Comparison of ENCODE assay signal across 8 cellular contexts in genomic region chr7:50448823-50449222, GRCh38. TPM values are rescaled to one million over a fixed set of nuclear protein-coding genes. Genes with fewer than 3 reads are reported as not detected.
DNase-seq lines count a peak whose midpoint lies in the region; ATAC-seq, FAIRE-seq and TF ChIP-seq lines count a peak whose summit lies in the region.

No MANE protein-coding gene starts in this region.

- H3K36me3 Mint-ChIP-seq in activated CD8-positive, alpha-beta memory T cell treated with anti-CD3 and anti-CD28 coated beads, Interleukin-2, amount 10 ng/mL, durations not matched to agents 7 days and 5 days = peaks cover 35% of the 10 kb centered on the region
- H3K36me3 Mint-ChIP-seq in T-helper 2 cell treated with Interferon-gamma antibody and Interleukin-4, amounts not matched to agents 5 μg/mL and 100 μg/mL, for 36 hours (ENCODE audit: low read depth) = peaks cover 32% of the 10 kb centered on the region
- peaks cover 44% of the 10 kb centered on the region for H3K36me3 Mint-ChIP-seq in stimulated activated effector memory CD8-positive, alpha-beta T cell treated with anti-CD3 and anti-CD28 coated beads, Interleukin-12 subunit alpha, Interleukin-12 subunit beta, amount 100 ng/mL, for 72 hours

- H3K27ac Mint-ChIP-seq in activated CD8-positive, alpha-beta memory T cell treated with anti-CD3 and anti-CD28 coated beads, Interleukin-2, amount 10 ng/mL, durations not matched to agents 7 days and 5 days = peak overlapping the region; percentile 95
- peak overlapping the region; percentile 76 for H3K27ac Mint-ChIP-seq in T-helper 2 cell treated with Interferon-gamma antibody and Interleukin-4, amounts not matched to agents 5 μg/mL and 100 μg/mL, for 36 hours
- H3K27ac Mint-ChIP-seq in stimulated activated effector memory CD8-positive, alpha-beta T cell treated with anti-CD3 and anti-CD28 coated beads, Interleukin-12 subunit alpha, Interleukin-12 subunit beta, amount 100 ng/mL, for 72 hours = peak overlapping the region; percentile 1

- DNase-seq in activated CD8-positive, alpha-beta memory T cell treated with anti-CD3 and anti-CD28 coated beads, Interleukin-2, amount 10 ng/mL, durations not matched to agents 7 days and 5 days = no peak
- no peak for DNase-seq in activated CD8-positive, alpha-beta memory T cell treated with anti-CD3 and anti-CD28 coated beads for 24 hours
- DNase-seq in T-helper 2 cell treated with Interferon-gamma antibody and Interleukin-4, amounts not matched to agents 5 μg/mL and 100 μg/mL, for 36 hours (ENCODE audit: low spot score) = no peak
- DNase-seq in stimulated activated effector memory CD8-positive, alpha-beta T cell treated with anti-CD3 and anti-CD28 coated beads, Interleukin-12 subunit alpha, Interleukin-12 subunit beta, amount 100 ng/mL, for 72 hours (ENCODE audit: low spot score in 2 of 2) = no peak
- no peak for DNase-seq in HEK293T (ENCODE audit: extremely low spot score)
- DNase-seq in GM19239 (ENCODE audit: insufficient read length, low spot score) = no peak
- DNase-seq in C1 segment of cervical spinal cord (lab: John Stamatoyannopoulos, UW) = no peak

- no peak for FAIRE-seq in GM19239 (lab: Jason Lieb, UNC)

- peak overlapping the region; percentile 93 for H3K4me3 Mint-ChIP-seq in activated CD8-positive, alpha-beta memory T cell treated with anti-CD3 and anti-CD28 coated beads, Interleukin-2, amount 10 ng/mL, durations not matched to agents 7 days and 5 days
- peak overlapping the region; percentile 77 for H3K4me3 Mint-ChIP-seq in T-helper 2 cell treated with Interferon-gamma antibody and Interleukin-4, amounts not matched to agents 5 μg/mL and 100 μg/mL, for 36 hours
- peak overlapping the region; percentile 91 for H3K4me3 Mint-ChIP-seq in stimulated activated effector memory CD8-positive, alpha-beta T cell treated with anti-CD3 and anti-CD28 coated beads, Interleukin-12 subunit alpha, Interleukin-12 subunit beta, amount 100 ng/mL, for 72 hours

- POLR2A ChIA-PET in HEK293T (lab: Yijun Ruan, JAX) = no interaction called here

- H3K4me1 Mint-ChIP-seq in activated CD8-positive, alpha-beta memory T cell treated with anti-CD3 and anti-CD28 coated beads, Interleukin-2, amount 10 ng/mL, durations not matched to agents 7 days and 5 days = peaks cover 53% of the 10 kb centered on the region
- peaks cover 45% of the 10 kb centered on the region for H3K4me1 Mint-ChIP-seq in T-helper 2 cell treated with Interferon-gamma antibody and Interleukin-4, amounts not matched to agents 5 μg/mL and 100 μg/mL, for 36 hours (ENCODE audit: low read depth)
- peaks cover 41% of the 10 kb centered on the region for H3K4me1 Mint-ChIP-seq in stimulated activated effector memory CD8-positive, alpha-beta T cell treated with anti-CD3 and anti-CD28 coated beads, Interleukin-12 subunit alpha, Interleukin-12 subunit beta, amount 100 ng/mL, for 72 hours

- no peak for ATAC-seq in activated CD8-positive, alpha-beta memory T cell treated with anti-CD3 and anti-CD28 coated beads, Interleukin-2, amount 10 ng/mL, durations not matched to agents 7 days and 5 days
- ATAC-seq in HG02885 (IDR thresholded peaks at IDR 0.05; ENCODE audit: poor library complexity, unreplicated experiment) = peak; percentile 19
- ATAC-seq in stimulated activated effector memory CD8-positive, alpha-beta T cell treated with anti-CD3 and anti-CD28 coated beads, Interleukin-12 subunit alpha, Interleukin-12 subunit beta, amount 100 ng/mL, for 72 hours = peak; percentile 66

- H3K27me3 Mint-ChIP-seq in activated CD8-positive, alpha-beta memory T cell treated with anti-CD3 and anti-CD28 coated beads, Interleukin-2, amount 10 ng/mL, durations not matched to agents 7 days and 5 days = no peaks in the 10 kb centered on the region
- H3K27me3 Mint-ChIP-seq in T-helper 2 cell treated with Interferon-gamma antibody and Interleukin-4, amounts not matched to agents 5 μg/mL and 100 μg/mL, for 36 hours (ENCODE audit: low read depth) = peaks cover 8% of the 10 kb centered on the region

- no peaks in the 10 kb centered on the region for H3K9me3 Mint-ChIP-seq in activated CD8-positive, alpha-beta memory T cell treated with anti-CD3 and anti-CD28 coated beads, Interleukin-2, amount 10 ng/mL, durations not matched to agents 7 days and 5 days (ENCODE audit: low read depth)
- H3K9me3 Mint-ChIP-seq in T-helper 2 cell treated with Interferon-gamma antibody and Interleukin-4, amounts not matched to agents 5 μg/mL and 100 μg/mL, for 36 hours = no peaks in the 10 kb centered on the region
- no peaks in the 10 kb centered on the region for H3K9me3 Mint-ChIP-seq in stimulated activated effector memory CD8-positive, alpha-beta T cell treated with anti-CD3 and anti-CD28 coated beads, Interleukin-12 subunit alpha, Interleukin-12 subunit beta, amount 100 ng/mL, for 72 hours

- CTCF ChIA-PET in activated CD8-positive, alpha-beta memory T cell treated with anti-CD3 and anti-CD28 coated beads, Interleukin-2, amount 10 ng/mL, durations not matched to agents 7 days and 5 days (lab: Charles Lee) = interaction anchor here (1.0 to 2.2 kb wide), 8 partner anchors 19 to 356 kb away, joined by 3 to 7 read pairs (median 4); no protein-coding TSS in a partner anchor
- CTCF ChIA-PET in HEK293T (lab: Yijun Ruan, JAX) = no interaction called here

TF ChIP-seq in HEK293T, 16 proteins besides CTCF, POLR2A, EP300 and RAD21:
- TF ChIP-seq BHLHE40 (IDR thresholded peaks at IDR 0.05; ENCODE audit: borderline replicate concordance) (no peak), FOXM1 (IDR thresholded peaks at IDR 0.05; ENCODE audit: borderline replicate concordance) (no peak), ELF4 (IDR thresholded peaks at IDR 0.05) (no peak), FOXA1 (IDR thresholded peaks at IDR 0.05) (no peak), L3MBTL2 (conservative IDR thresholded peaks at IDR 0.05) (no peak), FOXK2 (IDR thresholded peaks at IDR 0.05) (no peak), NFRKB (IDR thresholded peaks at IDR 0.05) (no peak), CTBP1 (IDR thresholded peaks at IDR 0.05; ENCODE audit: borderline replicate concordance) (no peak), SP1 (IDR thresholded peaks at IDR 0.05) (no peak), TARDBP (IDR thresholded peaks at IDR 0.05) (no peak), ZNF384 (IDR thresholded peaks at IDR 0.05) (no peak), SUZ12 (IDR thresholded peaks at IDR 0.05) (no peak), LEF1 (IDR thresholded peaks at IDR 0.05; ENCODE audit: borderline replicate concordance) (no peak), ARNT (IDR thresholded peaks at IDR 0.05) (no peak), HDGF (IDR thresholded peaks at IDR 0.05; ENCODE audit: borderline replicate concordance) (no peak)

RNA-seq across cellular contexts. Expression of gene FIGNL1, which starts 1.3 kb away (rescaled TPM):
- 10 to 100 TPM; 40.6 to 48.7 TPM for total RNA-seq in activated CD8-positive, alpha-beta memory T cell treated with anti-CD3 and anti-CD28 coated beads, Interleukin-2, amount 10 ng/mL, durations not matched to agents 7 days and 5 days

Comparison
In these comparisons a context has a peak if more than half of its experiments do, and no peak if none do; other contexts are left out.
1. H3K27ac Mint-ChIP-seq: peak in every context shown above with its lines; median percentile 95 in activated CD8-positive, alpha-beta memory T cell treated with anti-CD3 and anti-CD28 coated beads, Interleukin-2, amount 10 ng/mL, durations not matched to agents 7 days and 5 days; 76 in T-helper 2 cell treated with Interferon-gamma antibody and Interleukin-4, amounts not matched to agents 5 μg/mL and 100 μg/mL, for 36 hours; 1 in stimulated activated effector memory CD8-positive, alpha-beta T cell treated with anti-CD3 and anti-CD28 coated beads, Interleukin-12 subunit alpha, Interleukin-12 subunit beta, amount 100 ng/mL, for 72 hours.